18 cellular contexts compared by ENCODE assay signal in genomic region chr5:95595289-95595931, GRCh38. TPM values are rescaled to one million over a fixed set of nuclear protein-coding genes. Genes with fewer than 3 reads are reported as not detected.
"Had no signal": no experiment of that assay in that cellular context is flagged by ENCODE, and none has a peak within 500 bp of the region (broad histone marks: within the 10 kb centered on the region; RNA-seq: fewer than 3 reads in every experiment).

No MANE protein-coding gene starts in this region.

- ATAC-seq: esophagus mucosa, left colon, WTC11 had no signal

- H3K4me3 Mint-ChIP-seq: activated naive CD4-positive, alpha-beta T cell treated with anti-CD3 and anti-CD28 coated beads, Interleukin-2, amount 50 U/mL, for 24 hours; endodermal cell; memory B cell; nephron; stimulated activated naive CD8-positive, alpha-beta T cell treated with anti-CD3 and anti-CD28 coated beads, Interleukin-15, Interleukin-2, amounts not matched to agents 100 ng/mL and 50 ng/mL, for 24 hours; T-helper 1 cell treated with Interleukin-12 subunit alpha and Interleukin-12 subunit beta and Interleukin-4 antibody, amounts not matched to agents 30 μg/mL and 1 μg/mL, for 36 hours; WTC11 had no signal

- H3K9me3 ChIP-seq: prostate gland, sigmoid colon, upper lobe of left lung had no signal

- H3K4me1 ChIP-seq: prostate gland, upper lobe of left lung had no signal

- H3K27me3 Mint-ChIP-seq: activated naive CD4-positive, alpha-beta T cell treated with anti-CD3 and anti-CD28 coated beads, Interleukin-2, amount 50 U/mL, for 24 hours; memory B cell; stimulated activated naive CD8-positive, alpha-beta T cell treated with anti-CD3 and anti-CD28 coated beads, Interleukin-15, Interleukin-2, amounts not matched to agents 100 ng/mL and 50 ng/mL, for 24 hours had no signal

- H3K4me1 Mint-ChIP-seq: nephron, WTC11 had no signal

- H3K27ac ChIP-seq: brain microvascular endothelial cell, prostate gland, sigmoid colon, upper lobe of left lung had no signal

- H3K36me3 ChIP-seq: brain microvascular endothelial cell, prostate gland, upper lobe of left lung had no signal

- H3K9me3 Mint-ChIP-seq: activated naive CD4-positive, alpha-beta T cell treated with anti-CD3 and anti-CD28 coated beads, Interleukin-2, amount 50 U/mL, for 24 hours; endodermal cell; memory B cell; nephron; stimulated activated naive CD8-positive, alpha-beta T cell treated with anti-CD3 and anti-CD28 coated beads, Interleukin-15, Interleukin-2, amounts not matched to agents 100 ng/mL and 50 ng/mL, for 24 hours; T-helper 1 cell treated with Interleukin-12 subunit alpha and Interleukin-12 subunit beta and Interleukin-4 antibody, amounts not matched to agents 30 μg/mL and 1 μg/mL, for 36 hours; WTC11 had no signal

- H3K4me3 ChIP-seq: prostate gland, sigmoid colon, upper lobe of left lung had no signal

- H3K27ac Mint-ChIP-seq: activated naive CD4-positive, alpha-beta T cell treated with anti-CD3 and anti-CD28 coated beads, Interleukin-2, amount 50 U/mL, for 24 hours; endodermal cell; memory B cell; nephron; stimulated activated naive CD8-positive, alpha-beta T cell treated with anti-CD3 and anti-CD28 coated beads, Interleukin-15, Interleukin-2, amounts not matched to agents 100 ng/mL and 50 ng/mL, for 24 hours; T-helper 1 cell treated with Interleukin-12 subunit alpha and Interleukin-12 subunit beta and Interleukin-4 antibody, amounts not matched to agents 30 μg/mL and 1 μg/mL, for 36 hours; WTC11 had no signal

- DNase-seq: activated CD4-positive, alpha-beta T cell treated with anti-CD3 and anti-CD28 coated beads for 48 hours; amygdala; brain microvascular endothelial cell; endodermal cell; left colon; sigmoid colon; stimulated activated CD4-positive, alpha-beta T cell treated with anti-CD3 and anti-CD28 coated beads, Interleukin-12 subunit alpha, Interleukin-12 subunit beta, amount 100 ng/mL, for 4 hours had no signal

- H3K27me3 ChIP-seq: brain microvascular endothelial cell, sigmoid colon, upper lobe of left lung had no signal

- H3K36me3 Mint-ChIP-seq: WTC11 had no signal

RNA-seq across cellular contexts. Expression of gene GPR150, which starts 24.5 kb away (rescaled TPM):
- total RNA-seq: cerebellum, esophagus mucosa, mucosa of gallbladder had no signal
